In genomic region chr21:40291560-40291959, GRCh38 we compare ENCODE assay signal across 20 cellular contexts.
DNase-seq lines count a peak whose midpoint lies in the region; ATAC-seq and TF ChIP-seq lines count a peak whose summit lies in the region.
"Had no signal": no experiment of that assay in that cellular context is flagged by ENCODE, and none has a peak within 500 bp of the region (broad histone marks: within the 10 kb centered on the region; RNA-seq: fewer than 3 reads in every experiment).

No MANE protein-coding gene starts in this region.

- no peak overlapping the region for H3K4me3 ChIP-seq in GM23338
- H3K4me3 ChIP-seq in HUES64 (ENCODE audit: low read length): no peak overlapping the region
- no peak overlapping the region for H3K4me3 ChIP-seq in endodermal cell (ENCODE audit: low read length)
- no peak overlapping the region for H3K4me3 ChIP-seq in neuronal stem cell (ENCODE audit: low read length in 2 of 2)
- no peak overlapping the region for H3K4me3 ChIP-seq in foreskin fibroblast (ENCODE audit: low read depth in 1 of 2, low read length in 2 of 2)
- H3K4me3 ChIP-seq: BLaER1, GM12878 had no signal

- H3K9me3 Mint-ChIP-seq in GM23338: peaks cover 93% of the 10 kb centered on the region
- H3K9me3 Mint-ChIP-seq in endodermal cell: peaks cover 4% of the 10 kb centered on the region

- H3K18ac ChIP-seq in neuronal stem cell (ENCODE audit: low read length): no peak overlapping the region

- H3K9ac ChIP-seq in HUES64 (ENCODE audit: low read depth, low read length): no peak overlapping the region
- H3K9ac ChIP-seq in endodermal cell (ENCODE audit: extremely low read depth, low read length, poor library complexity, severe bottlenecking): no peak overlapping the region
- no peak overlapping the region for H3K9ac ChIP-seq in neuronal stem cell (ENCODE audit: low read depth, low read length, poor library complexity)
- H3K9ac ChIP-seq: BLaER1 had no signal

- no peak overlapping the region for H2BK15ac ChIP-seq in neuronal stem cell (ENCODE audit: low read length)

- H3K27ac ChIP-seq in GM23338 (ENCODE audit: low read depth) (no peak overlapping the region), HUES64 (ENCODE audit: low read depth, low read length) (peak overlapping the region; percentile 70; the same call in 1 of the 2 replicates), endodermal cell (ENCODE audit: low read depth, low read length) (no peak overlapping the region), neuronal stem cell (replicated peaks; ENCODE audit: low read length) (no peak overlapping the region)
- H3K27ac ChIP-seq: BLaER1, HL-60 had no signal

- no peak overlapping the region for H3K4me3 Mint-ChIP-seq in GM23338
- H3K4me3 Mint-ChIP-seq in endodermal cell: no peak overlapping the region
- H3K4me3 Mint-ChIP-seq: CD14-positive monocyte; CD4-positive, alpha-beta memory T cell; IgD-negative memory B cell had no signal

- H3K4me2 ChIP-seq in GM23338 (no peak overlapping the region), neuronal stem cell (ENCODE audit: insufficient read depth, low read length, poor library complexity, severe bottlenecking) (no peak overlapping the region)
- H3K4me2 ChIP-seq: BLaER1 had no signal

- no peak overlapping the region for H2BK12ac ChIP-seq in neuronal stem cell (ENCODE audit: low read length)

- no peak for DNase-seq in GM23338 (ENCODE audit: low spot score)
- DNase-seq in endodermal cell: peak; percentile 59
- DNase-seq in neuronal stem cell (ENCODE audit: low spot score): no peak
- no peak for DNase-seq in anterior cingulate cortex (lab: John Stamatoyannopoulos, UW)
- DNase-seq in foreskin fibroblast: no peak
- DNase-seq: 8988T; CD4-positive, alpha-beta memory T cell; DMS79 treated with DMSO at 0.1 percent for 48 hours; GOT3; HCEC 1CT; KBM-7 had no signal

- H3K27me3 ChIP-seq in GM23338 (ENCODE audit: insufficient read depth) (no peaks in the 10 kb centered on the region), HUES64 (ENCODE audit: insufficient read depth, low read length) (no peaks in the 10 kb centered on the region), endodermal cell (ENCODE audit: control insufficient read depth, insufficient read depth, low read length, poor library complexity, severe bottlenecking) (no peaks in the 10 kb centered on the region), neuronal stem cell (ENCODE audit: control insufficient read depth in 3 of 3, insufficient read depth in 3 of 3, low read depth in 1 of 3, low read length in 3 of 3) (no peaks in the 10 kb centered on the region)
- H3K27me3 ChIP-seq: BLaER1 had no signal

- TF ChIP-seq CTCF in GM23338 (conservative IDR thresholded peaks at IDR 0.05; ENCODE audit: low read depth in 2 of 2): no peak
- no peak for TF ChIP-seq CTCF in endodermal cell (conservative IDR thresholded peaks at IDR 0.05)
- no peak for TF ChIP-seq CTCF in foreskin fibroblast (IDR thresholded peaks at IDR 0.05; ENCODE audit: low read depth, low read length)

- H4K91ac ChIP-seq in neuronal stem cell (ENCODE audit: low read depth, low read length, poor library complexity): no peak overlapping the region

- no peak overlapping the region for H4K8ac ChIP-seq in neuronal stem cell (ENCODE audit: low read depth, low read length)

- no peaks in the 10 kb centered on the region for H3K79me2 ChIP-seq in GM23338 (replicated peaks; ENCODE audit: insufficient read depth)

- H3K36me3 Mint-ChIP-seq in GM23338 (ENCODE audit: low read depth): peaks cover 10% of the 10 kb centered on the region; the same call in 2 of the 3 replicates
- H3K36me3 Mint-ChIP-seq in endodermal cell (ENCODE audit: low read depth): peaks cover 79% of the 10 kb centered on the region
- H3K36me3 Mint-ChIP-seq: CD14-positive monocyte; CD4-positive, alpha-beta memory T cell; IgD-negative memory B cell had no signal

- no peak overlapping the region for H2BK120ac ChIP-seq in neuronal stem cell (ENCODE audit: low read depth, low read length)

- H3K27ac Mint-ChIP-seq in GM23338: no peak overlapping the region
- no peak overlapping the region for H3K27ac Mint-ChIP-seq in endodermal cell
- H3K27ac Mint-ChIP-seq: CD14-positive monocyte; CD4-positive, alpha-beta memory T cell; IgD-negative memory B cell had no signal

- ATAC-seq in GM23338 (peak; percentile 73), GM21381 (IDR thresholded peaks at IDR 0.05; ENCODE audit: unreplicated experiment) (no peak), GM19351 (IDR thresholded peaks at IDR 0.05; ENCODE audit: unreplicated experiment) (no peak)
- ATAC-seq: GM12878, HepG2 had no signal

- H3K4ac ChIP-seq in neuronal stem cell (ENCODE audit: low read length): no peak overlapping the region

- no peaks in the 10 kb centered on the region for H3F3A ChIP-seq in GM23338 (replicated peaks; ENCODE audit: low read depth)

- 45% methylated on average over 7 of the region's 7 CpGs for WGBS in HUES64
- WGBS in endodermal cell (ENCODE audit: insufficient coverage in 1 of 2, insufficient read length in 1 of 2), 2 experiments: 40 to 71% methylated on average over 1 to 7 of the region's 7 CpGs
- no CpG with 5 or more reads among the region's 7 CpGs for WGBS in neuronal stem cell (ENCODE audit: extremely low coverage in 2 of 2, insufficient read length in 2 of 2, insufficient replicate concordance in 1 of 2), 2 donors

- no peak overlapping the region for H2BK5ac ChIP-seq in neuronal stem cell (ENCODE audit: low read length)

- peaks cover 10% of the 10 kb centered on the region for H3K4me1 Mint-ChIP-seq in GM23338
- H3K4me1 Mint-ChIP-seq in endodermal cell: peaks cover 4% of the 10 kb centered on the region
- H3K4me1 Mint-ChIP-seq: CD14-positive monocyte; CD4-positive, alpha-beta memory T cell; IgD-negative memory B cell had no signal

- H3K36me3 ChIP-seq in GM23338 (ENCODE audit: insufficient read depth): no peaks in the 10 kb centered on the region
- no peaks in the 10 kb centered on the region for H3K36me3 ChIP-seq in HUES64 (ENCODE audit: insufficient read depth, low read length)
- H3K36me3 ChIP-seq in endodermal cell (ENCODE audit: control insufficient read depth, insufficient read depth, low read length): peaks cover 95% of the 10 kb centered on the region
- H3K36me3 ChIP-seq in neuronal stem cell (replicated peaks in 1 of 2; ENCODE audit: control insufficient read depth in 2 of 2, insufficient read depth in 2 of 2, low read length in 2 of 2): no peaks in the 10 kb centered on the region
- H3K36me3 ChIP-seq: BLaER1 had no signal

- H3K79me1 ChIP-seq in neuronal stem cell (ENCODE audit: low read depth, low read length): no peaks in the 10 kb centered on the region

- no peaks in the 10 kb centered on the region for H4K20me1 ChIP-seq in GM23338 (replicated peaks; ENCODE audit: insufficient read depth)
- H4K20me1 ChIP-seq: BLaER1 had no signal

- no peak overlapping the region for H3K23ac ChIP-seq in neuronal stem cell (ENCODE audit: low read depth, low read length, poor library complexity)

- H2AFZ ChIP-seq in GM23338 (no peak overlapping the region), neuronal stem cell (ENCODE audit: low read length) (peak overlapping the region; percentile 56)

- H2AK5ac ChIP-seq in neuronal stem cell (ENCODE audit: low read depth, low read length): no peak overlapping the region

- H3K4me1 ChIP-seq in GM23338 (ENCODE audit: insufficient read depth): no peaks in the 10 kb centered on the region
- H3K4me1 ChIP-seq in HUES64 (ENCODE audit: insufficient read depth, low read length): peaks cover 15% of the 10 kb centered on the region
- H3K4me1 ChIP-seq in endodermal cell (ENCODE audit: control insufficient read depth, insufficient read depth, low read length): no peaks in the 10 kb centered on the region
- H3K4me1 ChIP-seq in neuronal stem cell (ENCODE audit: control insufficient read depth in 2 of 2, insufficient read depth in 1 of 2, low read depth in 1 of 2, low read length in 2 of 2): peaks cover 0 to 4% of the 10 kb centered on the region in 2 donors

- no peaks in the 10 kb centered on the region for H3K9me2 ChIP-seq in GM23338 (ENCODE audit: insufficient read depth)

- H3K14ac ChIP-seq in neuronal stem cell (ENCODE audit: low read length): no peak overlapping the region

- H3K27me3 Mint-ChIP-seq in GM23338 (ENCODE audit: insufficient read depth, low read depth, poor library complexity): peaks cover 8% of the 10 kb centered on the region
- H3K27me3 Mint-ChIP-seq in endodermal cell (ENCODE audit: insufficient read depth): no peaks in the 10 kb centered on the region
- H3K27me3 Mint-ChIP-seq: CD4-positive, alpha-beta memory T cell; IgD-negative memory B cell had no signal

- H3K9me3 ChIP-seq in HUES64 (ENCODE audit: insufficient read depth, low read depth, low read length) (no peaks in the 10 kb centered on the region), endodermal cell (ENCODE audit: control insufficient read depth, low read length) (peaks cover 18% of the 10 kb centered on the region), neuronal stem cell (replicated peaks in 1 of 2; ENCODE audit: control insufficient read depth in 2 of 2, insufficient read depth in 1 of 2, low read depth in 1 of 2, low read length in 2 of 2) (peaks cover 0 to 4% of the 10 kb centered on the region in 2 donors)
- H3K9me3 ChIP-seq: BLaER1 had no signal

TF ChIP-seq in GM23338, 12 proteins besides CTCF, POLR2A, EP300 and RAD21:
- TF ChIP-seq NANOG (IDR thresholded peaks at IDR 0.05; ENCODE audit: borderline replicate concordance): no peak
